Comparison of ENCODE assay signal across 2 cellular contexts in genomic region chr17:50950002-50950877, GRCh38.
TF ChIP-seq lines count a peak whose summit lies in the region.

No MANE protein-coding gene starts in this region.

TF ChIP-seq in A549, 52 proteins besides CTCF, POLR2A, EP300 and RAD21 (continued from another document and continues in another):
- no peak for TF ChIP-seq ELK1 (IDR thresholded peaks at IDR 0.05; ENCODE audit: low read depth, low read length)
- TF ChIP-seq HMGXB4 (CRISPR knock-in tag; IDR thresholded peaks at IDR 0.05; ENCODE audit: borderline replicate concordance) = 0 out of 2 replicates have a peak, but pooled peaks have one; percentile 69
- no peak for TF ChIP-seq REST (IDR thresholded peaks at IDR 0.05)
- peak; percentile 99 for TF ChIP-seq SMC3 (IDR thresholded peaks at IDR 0.05)
- peak; percentile 19; the same call in 1 of the 2 replicates for TF ChIP-seq ATOH8 (CRISPR knock-in tag; IDR thresholded peaks at IDR 0.05; ENCODE audit: low read depth)
- TF ChIP-seq MAZ (IDR thresholded peaks at IDR 0.05; ENCODE audit: borderline replicate concordance, low read depth, low read length) = no peak
- 0 out of 2 replicates have a peak, but pooled peaks have one; percentile 52 for TF ChIP-seq HEYL (CRISPR knock-in tag; IDR thresholded peaks at IDR 0.05)
- TF ChIP-seq TFCP2L1 (CRISPR knock-in tag; IDR thresholded peaks at IDR 0.05) = 0 out of 2 replicates have a peak, but pooled peaks have one; percentile 19
- no peak for TF ChIP-seq E2F6 (IDR thresholded peaks at IDR 0.05; ENCODE audit: borderline replicate concordance, low read depth)
- peak; percentile 77; the same call in 1 of the 2 replicates for TF ChIP-seq HOXA7 (CRISPR knock-in tag; IDR thresholded peaks at IDR 0.05)
- TF ChIP-seq USF2 (IDR thresholded peaks at IDR 0.05) = no peak
- TF ChIP-seq EHF (CRISPR knock-in tag; IDR thresholded peaks at IDR 0.05) = peak; percentile 73
- no peak for TF ChIP-seq RNF2 (IDR thresholded peaks at IDR 0.05; ENCODE audit: borderline replicate concordance, low read depth)
- TF ChIP-seq BCL3 (IDR thresholded peaks at IDR 0.05) = no peak
- TF ChIP-seq RFX5 (IDR thresholded peaks at IDR 0.05) = peak; percentile 28; the same call in 1 of the 2 replicates
- TF ChIP-seq FOXS1 (CRISPR knock-in tag; IDR thresholded peaks at IDR 0.05) = peak; percentile 76
- TF ChIP-seq HOXB13 (CRISPR knock-in tag; IDR thresholded peaks at IDR 0.05; ENCODE audit: low read depth) = peak; percentile 84

TF ChIP-seq in K562, 482 proteins besides CTCF, POLR2A, EP300 and RAD21 (continued from another document and continues in another):
- TF ChIP-seq SRSF3 (IDR thresholded peaks at IDR 0.05; ENCODE audit: insufficient read depth, low read length) (no peak), SMARCC2 (IDR thresholded peaks at IDR 0.05; ENCODE audit: low read depth) (no peak), ZNF57 (CRISPR knock-in tag; IDR thresholded peaks at IDR 0.05) (0 out of 2 replicates have a peak, but pooled peaks have one; percentile 5), SUPT5H (IDR thresholded peaks at IDR 0.05) (no peak), SREBF2 (CRISPR knock-in tag; IDR thresholded peaks at IDR 0.05) (no peak), ZNF124 (CRISPR knock-in tag; IDR thresholded peaks at IDR 0.05) (no peak), GABPB1 (CRISPR knock-in tag; IDR thresholded peaks at IDR 0.05) (peak; percentile 73), NR2C1 (IDR thresholded peaks at IDR 0.05) (no peak), NR2C1 (tag; IDR thresholded peaks at IDR 0.05) (no peak; the same call in 1 of the 2 replicates), HDAC2 (IDR thresholded peaks at IDR 0.05) (peak; percentile 88), THRAP3 (IDR thresholded peaks at IDR 0.05; ENCODE audit: borderline replicate concordance) (no peak), NKRF (IDR thresholded peaks at IDR 0.05; ENCODE audit: borderline replicate concordance) (peak; percentile 41; the same call in 1 of the 2 replicates), MTA3 (IDR thresholded peaks at IDR 0.05; ENCODE audit: borderline replicate concordance) (peak; percentile 81; the same call in 1 of the 2 replicates), CREM (IDR thresholded peaks at IDR 0.05; ENCODE audit: low read depth) (peak; percentile 54), ZNF830 (CRISPR knock-in tag; IDR thresholded peaks at IDR 0.05) (no peak), POLR3A (IDR thresholded peaks at IDR 0.05; ENCODE audit: borderline replicate concordance, extremely low read depth, insufficient read depth, insufficient read length) (no peak), ATF3 (IDR thresholded peaks at IDR 0.05) (peak; percentile 55; the same call in 1 of the 2 replicates), ATF3 (CRISPR knock-in tag; conservative IDR thresholded peaks at IDR 0.05) (peak; percentile 59; the same call in 1 of the 2 replicates), SRSF9 (IDR thresholded peaks at IDR 0.05; ENCODE audit: borderline replicate concordance, low read depth, low read length) (no peak), TRIM28 (IDR thresholded peaks at IDR 0.05) (0 out of 2 replicates have a peak, but pooled peaks have one; percentile 62), ZNF639 (CRISPR knock-in tag; conservative IDR thresholded peaks at IDR 0.05 in 1 of 2, IDR thresholded peaks at IDR 0.05 in 1 of 2) (peak in 1 of 2 experiments; percentile 30; a peak in 1 of 4 replicates), MTA1 (IDR thresholded peaks at IDR 0.05; ENCODE audit: borderline replicate concordance) (no peak; the same call in 1 of the 2 replicates), BRD9 (IDR thresholded peaks at IDR 0.05; ENCODE audit: low read depth, partially characterized antibody) (peak; percentile 96), SLC30A9 (CRISPR knock-in tag; IDR thresholded peaks at IDR 0.05) (no peak), LARP7 (IDR thresholded peaks at IDR 0.05) (0 out of 2 replicates have a peak, but pooled peaks have one; percentile 60), XRCC3 (IDR thresholded peaks at IDR 0.05) (no peak), ZNF395 (CRISPR knock-in tag; IDR thresholded peaks at IDR 0.05) (0 out of 2 replicates have a peak, but pooled peaks have one; percentile 21), ZBTB2 (IDR thresholded peaks at IDR 0.05) (peak; percentile 48; the same call in 1 of the 2 replicates), KLF16 (IDR thresholded peaks at IDR 0.05) (no peak; the same call in 1 of the 2 replicates), MAZ (CRISPR knock-in tag; conservative IDR thresholded peaks at IDR 0.05 in 1 of 2, IDR thresholded peaks at IDR 0.05 in 1 of 2) (peak; percentile 68 to 75), CXXC5 (CRISPR knock-in tag; IDR thresholded peaks at IDR 0.05) (peak; percentile 55), BCOR (IDR thresholded peaks at IDR 0.05) (peak; percentile 17; the same call in 1 of the 2 replicates), MAFK (IDR thresholded peaks at IDR 0.05; ENCODE audit: low read length) (peak; percentile 32; the same call in 1 of the 2 replicates), PKNOX1 (IDR thresholded peaks at IDR 0.05) (peak; percentile 72), RNF2 (IDR thresholded peaks at IDR 0.05) (no peak; the same call in 1 of the 2 replicates), FOXJ2 (tag; IDR thresholded peaks at IDR 0.05) (no peak), RB1 (IDR thresholded peaks at IDR 0.05; ENCODE audit: low read depth) (peak; percentile 83), CEBPZ (IDR thresholded peaks at IDR 0.05; ENCODE audit: borderline replicate concordance, low read depth, low read length) (no peak), ZNF592 (IDR thresholded peaks at IDR 0.05) (peak; percentile 89), PCBP1 (IDR thresholded peaks at IDR 0.05; ENCODE audit: low read depth, low read length, poor library complexity, severe bottlenecking) (no peak), NFXL1 (CRISPR knock-in tag; IDR thresholded peaks at IDR 0.05) (no peak), RHOXF2B (CRISPR knock-in tag; conservative IDR thresholded peaks at IDR 0.05) (no peak), HMG20B (CRISPR knock-in tag; IDR thresholded peaks at IDR 0.05) (no peak), NBN (IDR thresholded peaks at IDR 0.05; ENCODE audit: low read depth) (peak; percentile 83), CREB1 (IDR thresholded peaks at IDR 0.05) (no peak), CREB1 (CRISPR knock-in tag; IDR thresholded peaks at IDR 0.05) (peak; percentile 51; the same call in 1 of the 2 replicates), PURB (CRISPR knock-in tag; IDR thresholded peaks at IDR 0.05; ENCODE audit: low read depth) (no peak)
